Comparison of ENCODE assay signal across 9 cellular contexts in the genomic region with DNA sequence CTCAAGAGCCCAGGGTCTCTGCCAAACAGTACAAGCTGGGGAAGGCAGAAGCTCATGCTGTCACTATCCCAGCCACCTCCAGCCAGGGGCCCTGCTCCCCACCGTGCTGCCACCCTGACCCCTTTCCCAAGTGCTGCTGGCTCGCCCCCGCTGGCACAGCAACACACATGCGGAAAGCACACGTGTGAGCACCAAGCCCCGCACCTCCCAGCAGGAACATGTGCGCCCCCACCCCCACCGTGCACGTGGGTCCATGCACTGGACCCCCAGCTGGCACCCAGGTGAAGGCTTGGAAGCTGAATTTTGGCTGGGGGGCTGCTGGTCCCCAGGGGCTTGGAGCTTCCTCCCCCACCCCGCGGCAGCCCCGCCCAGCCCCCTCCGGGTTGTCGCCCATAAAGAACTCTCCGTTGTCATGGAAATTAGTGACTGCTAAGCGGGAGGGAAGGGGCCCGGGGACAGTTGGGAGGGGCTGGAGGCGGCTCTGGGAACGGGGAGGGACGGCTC. TPM values are rescaled to one million over a fixed set of nuclear protein-coding genes. Genes with fewer than 3 reads are reported as not detected.
A peak's percentile ranks its signal among the peaks of the same experiment; 100 is the strongest.
DNase-seq lines count a peak whose midpoint lies in the region; ATAC-seq and TF ChIP-seq lines count a peak whose summit lies in the region.
"Had no signal": no experiment of that assay in that cellular context is flagged by ENCODE, and none has a peak within 500 bp of the region (broad histone marks: within the 10 kb centered on the region; RNA-seq: fewer than 3 reads in every experiment).

No MANE protein-coding gene starts in this region.

- H3K4me3 ChIP-seq in NB4 (ENCODE audit: low read depth, low read length) (no peak overlapping the region), dorsolateral prefrontal cortex (peak overlapping the region; percentile 18 to 71 (median 57)), rectal smooth muscle tissue (ENCODE audit: low read length) (peak overlapping the region; percentile 44)

- no peaks in the 10 kb centered on the region for H3K4me1 ChIP-seq in rectal smooth muscle tissue (ENCODE audit: control insufficient read depth, insufficient read depth, low read length)

- DNase-seq in NCI-H748 (lab: John Stamatoyannopoulos, UW; ENCODE audit: unreplicated experiment) (peak; percentile 38), NCI-H748 treated with DMSO at 0.1 percent for 48 hours (lab: John Stamatoyannopoulos, UW) (no peak), NB4 (ENCODE audit: low read depth) (peak; percentile 33), dorsolateral prefrontal cortex (peak in 4 of 10 donors; percentile 33 to 56 (median 46)), C1 segment of cervical spinal cord (lab: John Stamatoyannopoulos, UW) (no peak), GM10248 (ENCODE audit: extremely low spot score) (no peak)

- CTCF ChIA-PET in GM10248 (lab: Yijun Ruan, JAX): interaction anchor here (0.7 to 3.4 kb wide), 4 partner anchors 12 to 69 kb away, joined by 3 to 9 read pairs (median 4); partner anchors contain the start of gene CDHR4

- H3K9ac ChIP-seq in rectal smooth muscle tissue (ENCODE audit: low read length): no peak overlapping the region

- no peak for TF ChIP-seq CTCF in NB4 (IDR thresholded peaks at IDR 0.05; ENCODE audit: low read depth, low read length)
- TF ChIP-seq CTCF in dorsolateral prefrontal cortex (IDR thresholded peaks at IDR 0.05 in 54 of 56, conservative IDR thresholded peaks at IDR 0.05 in 2 of 56; ENCODE audit: low read depth in 1 of 56, partially characterized antibody in 56 of 56): no peak
- no peak for TF ChIP-seq CTCF in GM10248 (IDR thresholded peaks at IDR 0.05; ENCODE audit: control extremely low read depth, extremely low read depth, low read depth, missing control alignments)

- H3K36me3 ChIP-seq in rectal smooth muscle tissue (ENCODE audit: control insufficient read depth, insufficient read depth, low read length): no peaks in the 10 kb centered on the region
- H3K36me3 ChIP-seq: left lung had no signal

- no peak for ATAC-seq in GM19324 (IDR thresholded peaks at IDR 0.05; ENCODE audit: low FRiP score, unreplicated experiment)

- no peak for TF ChIP-seq POLR2A in NB4 (IDR thresholded peaks at IDR 0.05; ENCODE audit: extremely low read depth, insufficient read length)

- intact Hi-C loops in dorsolateral prefrontal cortex (cut with DNase I): no loop called here

- POLR2A ChIA-PET in GM10248 (lab: Yijun Ruan, JAX): no interaction called here

- H3K27me3 ChIP-seq in dorsolateral prefrontal cortex (peaks cover 0 to 31% (median 5%) of the 10 kb centered on the region in 45 donors), rectal smooth muscle tissue (ENCODE audit: control insufficient read depth, insufficient read depth, low read length) (peaks cover 15% of the 10 kb centered on the region)

- H3K27ac ChIP-seq in dorsolateral prefrontal cortex (peak overlapping the region in 45 of 59 donors; percentile 11 to 83 (median 63)), rectal smooth muscle tissue (ENCODE audit: low read depth, low read length) (no peak overlapping the region)
- H3K27ac ChIP-seq: left lung had no signal

RNA-seq across cellular contexts. Expression of gene CAMKV, which starts 0.7 kb away (rescaled TPM):
- total RNA-seq in dorsolateral prefrontal cortex: 100 to 1,000 TPM in 115 of 120 experiments, 10 to 100 TPM in 5; 55.9 to 285 (median 187) TPM
- total RNA-seq: left lung had no signal

RNA-seq across cellular contexts. Expression of gene TRAIP, which starts 12.6 kb away (rescaled TPM):
- total RNA-seq in dorsolateral prefrontal cortex: 1 to 10 TPM in 116 of 120 experiments, under 1 TPM in 4; 0.38 to 9.2 (median 3.0) TPM

RNA-seq across cellular contexts. Expression of gene MST1R, which starts 34.7 kb away (rescaled TPM):
- 1 to 10 TPM in 114 of 120 experiments, under 1 TPM in 6; 0.24 to 8.4 (median 3.0) TPM for total RNA-seq in dorsolateral prefrontal cortex

RNA-seq across cellular contexts. Expression of gene UBA7, which starts 55.2 kb away (rescaled TPM):
- 10 to 100 TPM in 118 of 120 experiments, 1 to 10 TPM in 2; 9.9 to 55.4 (median 21.1) TPM for total RNA-seq in dorsolateral prefrontal cortex

Comparison
In these comparisons a context has a peak if more than half of its experiments do, and no peak if none do; other contexts are left out.
1. DNase-seq: peak in NCI-H748 (single experiment) and NB4 (single experiment); none in NCI-H748 treated with DMSO at 0.1 percent for 48 hours (single experiment), C1 segment of cervical spinal cord (0 of 14) and GM10248 (single experiment).